8 cellular contexts compared by ENCODE assay signal in genomic region chr16:68283840-68284595, GRCh38. TPM values are rescaled to one million over a fixed set of nuclear protein-coding genes. Genes with fewer than 3 reads are reported as not detected.
A peak's percentile ranks its signal among the peaks of the same experiment; 100 is the strongest.
DNase-seq lines count a peak whose midpoint lies in the region; ATAC-seq and TF ChIP-seq lines count a peak whose summit lies in the region.

No MANE protein-coding gene starts in this region.

- peaks cover 0 to 13% of the 10 kb centered on the region in 2 donors for H3K4me1 ChIP-seq in breast epithelium
- peaks cover 95 to 96% of the 10 kb centered on the region in 2 donors for H3K4me1 ChIP-seq in gastrocnemius medialis

- ATAC-seq in GM18511 (IDR thresholded peaks at IDR 0.05; ENCODE audit: unreplicated experiment) (peak; percentile 62), HG03045 (IDR thresholded peaks at IDR 0.05; ENCODE audit: unreplicated experiment) (peak; percentile 47), gastrocnemius medialis (peak; percentile 66 to 78), omental fat pad (ENCODE audit: low FRiP score) (no peak), HG02759 (IDR thresholded peaks at IDR 0.05; ENCODE audit: unreplicated experiment) (no peak)

- H3K27me3 ChIP-seq in breast epithelium (no peaks in the 10 kb centered on the region), gastrocnemius medialis (no peaks in the 10 kb centered on the region)

- H3K27ac ChIP-seq in breast epithelium: peak overlapping the region; percentile 65 to 91
- peak overlapping the region; percentile 86 to 99 (median 95) for H3K27ac ChIP-seq in gastrocnemius medialis

- intact Hi-C loops in breast epithelium (cut with DNase I; ENCODE audit: low total_unique reads): loop anchor here (1.0 kb wide), 1 partner anchor 29 kb away; no protein-coding TSS in a partner anchor
- intact Hi-C loops in gastrocnemius medialis (cut with DNase I; ENCODE audit: low total_unique reads): loop anchor here (2.0 kb wide), 1 partner anchor 19 kb away; the partner anchor contains the start of gene SLC7A6
- intact Hi-C loops in posterior vena cava (cut with DNase I): no loop called here

- no peak for DNase-seq in breast epithelium (ENCODE audit: low spot score in 2 of 2)
- DNase-seq in gastrocnemius medialis: peak; percentile 95 to 97
- no peak for DNase-seq in posterior vena cava (ENCODE audit: low spot score)
- no peak for DNase-seq in omental fat pad (ENCODE audit: low spot score)
- no peak for DNase-seq in NCI-H524 treated with DMSO at 0.1 percent for 48 hours (lab: John Stamatoyannopoulos, UW)

- TF ChIP-seq CTCF in breast epithelium (IDR thresholded peaks at IDR 0.05) (no peak), gastrocnemius medialis (IDR thresholded peaks at IDR 0.05 in 4 of 5, conservative IDR thresholded peaks at IDR 0.05 in 1 of 5) (peak in 1 of 5 experiments; percentile 16), omental fat pad (IDR thresholded peaks at IDR 0.05) (no peak)

- H3K9me3 ChIP-seq in breast epithelium (no peaks in the 10 kb centered on the region), gastrocnemius medialis (no peaks in the 10 kb centered on the region)

- TF ChIP-seq POLR2A in breast epithelium (IDR thresholded peaks at IDR 0.05) (no peak), gastrocnemius medialis (IDR thresholded peaks at IDR 0.05) (peak; percentile 51 to 86)

- in situ Hi-C loops in gastrocnemius medialis (cut with MboI; ENCODE audit: low sequenced_read_pairs in 4 of 4): no loop called here

- H3K4me3 ChIP-seq in breast epithelium: no peak overlapping the region
- peak overlapping the region; percentile 11 to 40 (median 24) for H3K4me3 ChIP-seq in gastrocnemius medialis

- no peaks in the 10 kb centered on the region for H3K36me3 ChIP-seq in breast epithelium
- H3K36me3 ChIP-seq in gastrocnemius medialis: peaks cover 0 to 24% of the 10 kb centered on the region in 2 donors

RNA-seq across cellular contexts. Expression of gene SLC7A6, which starts 19.7 kb away (rescaled TPM):
- total RNA-seq in breast epithelium: 100 to 1,000 TPM in 1 of 3 donors, 10 to 100 TPM in 2; 43.2 to 284 (median 65.2) TPM
- total RNA-seq in gastrocnemius medialis: 100 to 1,000 TPM in 3 of 4 donors, 10 to 100 TPM in 1; 97.3 to 205 (median 117) TPM
- total RNA-seq in posterior vena cava: 10 to 100 TPM; 28.4 to 39.7 TPM
- 100 to 1,000 TPM; 129 to 181 (median 147) TPM for total RNA-seq in omental fat pad

RNA-seq across cellular contexts. Expression of gene SLC7A6OS, which starts 26.7 kb away (rescaled TPM):
- total RNA-seq in breast epithelium: 10 to 100 TPM; 16.4 to 18.6 (median 16.5) TPM
- 1 to 10 TPM; 5.0 to 8.8 (median 7.3) TPM for total RNA-seq in gastrocnemius medialis
- 10 to 100 TPM in 1 of 2 donors, 1 to 10 TPM in 1; 9.9 to 12.5 TPM for total RNA-seq in posterior vena cava
- 10 to 100 TPM in 3 of 4 donors, 1 to 10 TPM in 1; 7.2 to 19.7 (median 14.7) TPM for total RNA-seq in omental fat pad

RNA-seq across cellular contexts. Expression of gene PRMT7, which starts 26.8 kb away (rescaled TPM):
- 10 to 100 TPM; 38.4 to 53.4 (median 41.0) TPM for total RNA-seq in breast epithelium
- total RNA-seq in gastrocnemius medialis: 10 to 100 TPM; 22.2 to 41.0 (median 32.8) TPM
- total RNA-seq in posterior vena cava: 10 to 100 TPM; 18.1 to 22.9 TPM
- total RNA-seq in omental fat pad: 10 to 100 TPM; 22.3 to 56.7 (median 35.8) TPM

RNA-seq across cellular contexts. Expression of gene PLA2G15, which starts 38.8 kb away (rescaled TPM):
- total RNA-seq in breast epithelium (10 to 100 TPM; 15.4 to 34.7 (median 19.8) TPM), gastrocnemius medialis (10 to 100 TPM; 67.8 to 91.3 (median 84.8) TPM), posterior vena cava (10 to 100 TPM; 11.6 to 21.9 TPM), omental fat pad (10 to 100 TPM; 24.0 to 42.9 (median 31.1) TPM)

RNA-seq across cellular contexts. Expression of gene ESRP2, which starts 48.1 kb away (rescaled TPM):
- total RNA-seq in breast epithelium (10 to 100 TPM in 2 of 3 donors, under 1 TPM in 1; 0.80 to 58.0 (median 26.5) TPM), gastrocnemius medialis (under 1 TPM in 3 of 4 donors, not detected in 1; 0.11 to 0.51 (median 0.13) TPM), posterior vena cava (under 1 TPM in 1 of 2 donors, not detected in 1; 0.23 TPM), omental fat pad (1 to 10 TPM in 3 of 4 donors, not detected in 1; 1.9 to 6.5 (median 4.2) TPM)

Comparison
In these comparisons a context has a peak if more than half of its experiments do, and no peak if none do; other contexts are left out.
1. ATAC-seq: peak in GM18511 (single experiment), HG03045 (single experiment) and gastrocnemius medialis (2 of 2); none in omental fat pad (single experiment) and HG02759 (single experiment).
2. DNase-seq: peak in gastrocnemius medialis (2 of 2); none in breast epithelium (0 of 2), posterior vena cava (single experiment), omental fat pad (single experiment) and NCI-H524 treated with DMSO at 0.1 percent for 48 hours (single experiment).
3. H3K4me3 ChIP-seq: peak in gastrocnemius medialis (4 of 4); none in breast epithelium (0 of 3).
4. intact Hi-C loops: an anchor here in breast epithelium (1.0 kb wide) and gastrocnemius medialis (2.0 kb wide); none called in posterior vena cava.